In the genomic region with DNA sequence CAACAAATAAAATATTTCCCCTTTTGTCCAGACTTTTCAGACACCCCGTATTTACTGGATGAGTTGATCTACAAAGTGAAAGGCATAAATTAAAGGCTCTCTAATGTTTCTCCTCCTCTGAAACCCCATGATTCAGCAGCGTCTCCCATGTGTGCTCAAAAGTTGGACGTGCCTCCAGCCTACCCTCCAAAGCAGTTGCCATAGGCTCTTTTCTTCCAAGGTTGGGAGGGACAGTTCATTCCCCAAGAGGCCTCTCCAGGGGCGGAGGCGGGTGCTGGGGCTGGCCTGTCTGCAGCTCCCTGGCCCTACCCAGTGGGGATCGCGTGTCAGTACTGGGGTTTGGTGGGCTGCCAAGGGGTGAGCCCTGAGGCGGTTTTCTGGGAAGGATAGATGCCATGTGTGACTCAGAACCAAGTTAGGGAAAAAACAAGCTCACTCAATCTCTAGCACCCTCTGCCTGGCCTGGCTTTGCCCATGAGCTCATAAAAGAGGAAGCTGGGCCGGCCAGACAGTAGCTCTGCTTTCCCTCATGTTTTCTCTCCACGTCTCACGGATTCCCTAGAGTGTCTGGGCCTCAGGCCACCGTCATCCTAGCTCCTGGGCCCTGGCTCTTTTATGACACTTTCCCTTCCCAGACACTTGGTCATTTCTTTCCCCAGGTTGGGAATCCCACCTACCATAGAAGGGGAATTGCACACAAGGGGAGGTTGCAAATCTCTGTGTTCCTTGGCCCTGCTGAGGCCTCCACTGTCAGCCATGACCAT, we compare ENCODE assay signal across 8 cellular contexts. TPM values are rescaled to one million over a fixed set of nuclear protein-coding genes. Genes with fewer than 3 reads are reported as not detected.
A peak's percentile ranks its signal among the peaks of the same experiment; 100 is the strongest.
DNase-seq lines count a peak whose midpoint lies in the region; ATAC-seq and TF ChIP-seq lines count a peak whose summit lies in the region.

No MANE protein-coding gene starts in this region.

- ATAC-seq in omental fat pad (ENCODE audit: low FRiP score) (peak; percentile 92), HG03571 (IDR thresholded peaks at IDR 0.05; ENCODE audit: unreplicated experiment) (no peak)

- peak overlapping the region; percentile 52; the same call in 1 of the 2 replicates for H2AFZ ChIP-seq in SK-N-SH (ENCODE audit: low read depth)

- peak; percentile 37 for TF ChIP-seq CTCF in HEK293 (tag by site-specific recombination; IDR thresholded peaks at IDR 0.05)
- TF ChIP-seq CTCF in SK-N-SH (IDR thresholded peaks at IDR 0.05), result peak; percentile 37; the same call in 1 of the 2 replicates
- no peak for TF ChIP-seq CTCF in omental fat pad (IDR thresholded peaks at IDR 0.05)

- H3K27ac ChIP-seq in HEK293 (ENCODE audit: extremely low read depth, low read depth, low read length) (peak overlapping the region; percentile 98), SK-N-SH (ENCODE audit: low read depth in 2 of 2, low read length in 1 of 2) (peak overlapping the region; percentile 90 to 100)

- peaks cover 22% of the 10 kb centered on the region for H3F3A ChIP-seq in SK-N-SH (replicated peaks; ENCODE audit: insufficient read depth)

- peaks cover 19% of the 10 kb centered on the region for H3K4me1 ChIP-seq in HEK293 (ENCODE audit: control insufficient read depth, insufficient read depth, low read length)
- peaks cover 16 to 35% of the 10 kb centered on the region in 2 experiments; a peak in 3 of 4 replicates for H3K4me1 ChIP-seq in SK-N-SH (ENCODE audit: control insufficient read depth in 1 of 2, insufficient read depth in 2 of 2, low read depth in 1 of 2, low read length in 1 of 2)

- DNase-seq in SK-N-SH (peak; percentile 64), fibroblast of peridontal ligament (ENCODE audit: extremely low read depth) (peak; percentile 100), omental fat pad (ENCODE audit: low spot score) (peak; percentile 87), HuH-7 (ENCODE audit: low spot score) (no peak), NCI-H1694 treated with DMSO at 0.1 percent for 48 hours (lab: John Stamatoyannopoulos, UW) (no peak)
- DNase-seq in activated T-cell treated with anti-CD3 and anti-CD28 coated beads, Interleukin-2, amount 50 U/mL, for 1 hour, result no peak

- POLR2A ChIA-PET in HEK293 (lab: Yijun Ruan, JAX), result interaction anchor here (0.5 to 2.5 kb wide), 27 partner anchors 9 to 155 kb away, joined by 3 to 84 read pairs (median 6); a partner anchor contains a TSS
- POLR2A ChIA-PET in SK-N-SH (lab: Yijun Ruan, JAX), result interaction anchor here (0.9 to 1.0 kb wide), 2 partner anchors 25 to 27 kb away, joined by 3 to 4 read pairs; no protein-coding TSS in a partner anchor

- TF ChIP-seq EP300 in SK-N-SH (IDR thresholded peaks at IDR 0.05; ENCODE audit: borderline replicate concordance in 1 of 2, low read depth in 1 of 2, low read length in 1 of 2), result peak in 1 of 2 experiments; percentile 90; a peak in 2 of 4 replicates

- TF ChIP-seq RAD21 in SK-N-SH (IDR thresholded peaks at IDR 0.05; ENCODE audit: low read length), result no peak

- WGBS in SK-N-SH (ENCODE audit: low lambda C conversion rate), result 8% methylated on average over 8 of the region's 12 CpGs

- H3K4me2 ChIP-seq in SK-N-SH, result peak overlapping the region; percentile 62

- no peaks in the 10 kb centered on the region for H3K79me2 ChIP-seq in SK-N-SH (ENCODE audit: insufficient read depth)

- no peaks in the 10 kb centered on the region for H3K9me2 ChIP-seq in SK-N-SH

- no peaks in the 10 kb centered on the region for H4K20me1 ChIP-seq in SK-N-SH (ENCODE audit: insufficient read depth)

- CTCF ChIA-PET in HEK293 (lab: Yijun Ruan, JAX) (interaction anchor here (0.6 to 2.2 kb wide), 19 partner anchors 9 to 335 kb away, joined by 3 to 20 read pairs (median 4); a partner anchor contains a TSS), SK-N-SH (lab: Yijun Ruan, JAX) (interaction anchor here (1.0 to 1.9 kb wide), 4 partner anchors 10 to 335 kb away, joined by 3 to 7 read pairs (median 5); a partner anchor contains a TSS)

- peak overlapping the region; percentile 74 for H3K9ac ChIP-seq in SK-N-SH

- no peaks in the 10 kb centered on the region for H3K36me3 ChIP-seq in HEK293 (ENCODE audit: control insufficient read depth in 2 of 2, insufficient read depth in 1 of 2, low read length in 2 of 2)
- H3K36me3 ChIP-seq in SK-N-SH (replicated peaks in 1 of 2; ENCODE audit: control insufficient read depth in 1 of 2, insufficient read depth in 2 of 2, low read length in 1 of 2), result no peaks in the 10 kb centered on the region

- H3K4me3 ChIP-seq in HEK293 (ENCODE audit: low read depth, low read length), result no peak overlapping the region
- no peak overlapping the region for H3K4me3 ChIP-seq in SK-N-SH (ENCODE audit: low read depth in 2 of 2, low read length in 1 of 2)

- no peaks in the 10 kb centered on the region for H3K27me3 ChIP-seq in SK-N-SH (ENCODE audit: insufficient read depth)

- H3K9me3 ChIP-seq in HEK293 (ENCODE audit: control insufficient read depth, insufficient read depth, low read depth, low read length) (no peaks in the 10 kb centered on the region), SK-N-SH (no peaks in the 10 kb centered on the region)

TF ChIP-seq in HEK293, 187 proteins besides CTCF, POLR2A, EP300 and RAD21 (continues in another document):
- TF ChIP-seq ZNF530 (tag by site-specific recombination; IDR thresholded peaks at IDR 0.05; ENCODE audit: low read depth) (no peak), FEZF1 (tag by site-specific recombination; IDR thresholded peaks at IDR 0.05) (peak; percentile 61), ZNF169 (tag by site-specific recombination; IDR thresholded peaks at IDR 0.05) (no peak), ZEB2 (tag by site-specific recombination; IDR thresholded peaks at IDR 0.05) (peak; percentile 96), ZBTB21 (tag by site-specific recombination; IDR thresholded peaks at IDR 0.05) (peak; percentile 85), ZNF791 (tag by site-specific recombination; IDR thresholded peaks at IDR 0.05) (no peak), OVOL3 (tag by site-specific recombination; IDR thresholded peaks at IDR 0.05) (no peak), ZNF157 (tag by site-specific recombination; IDR thresholded peaks at IDR 0.05) (no peak)
- TF ChIP-seq, protein P1, sequence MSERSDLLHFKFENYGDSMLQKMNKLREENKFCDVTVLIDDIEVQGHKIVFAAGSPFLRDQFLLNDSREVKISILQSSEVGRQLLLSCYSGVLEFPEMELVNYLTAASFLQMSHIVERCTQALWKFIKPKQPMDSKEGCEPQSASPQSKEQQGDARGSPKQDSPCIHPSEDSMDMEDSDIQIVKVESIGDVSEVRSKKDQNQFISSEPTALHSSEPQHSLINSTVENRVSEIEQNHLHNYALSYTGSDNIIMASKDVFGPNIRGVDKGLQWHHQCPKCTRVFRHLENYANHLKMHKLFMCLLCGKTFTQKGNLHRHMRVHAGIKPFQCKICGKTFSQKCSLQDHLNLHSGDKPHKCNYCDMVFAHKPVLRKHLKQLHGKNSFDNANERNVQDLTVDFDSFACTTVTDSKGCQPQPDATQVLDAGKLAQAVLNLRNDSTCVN (tag by site-specific recombination; optimal IDR thresholded peaks at IDR 0.05), result peak; percentile 32

TF ChIP-seq in SK-N-SH, 30 proteins besides CTCF, POLR2A, EP300 and RAD21 (continues in another document):
- TF ChIP-seq, protein P2, sequence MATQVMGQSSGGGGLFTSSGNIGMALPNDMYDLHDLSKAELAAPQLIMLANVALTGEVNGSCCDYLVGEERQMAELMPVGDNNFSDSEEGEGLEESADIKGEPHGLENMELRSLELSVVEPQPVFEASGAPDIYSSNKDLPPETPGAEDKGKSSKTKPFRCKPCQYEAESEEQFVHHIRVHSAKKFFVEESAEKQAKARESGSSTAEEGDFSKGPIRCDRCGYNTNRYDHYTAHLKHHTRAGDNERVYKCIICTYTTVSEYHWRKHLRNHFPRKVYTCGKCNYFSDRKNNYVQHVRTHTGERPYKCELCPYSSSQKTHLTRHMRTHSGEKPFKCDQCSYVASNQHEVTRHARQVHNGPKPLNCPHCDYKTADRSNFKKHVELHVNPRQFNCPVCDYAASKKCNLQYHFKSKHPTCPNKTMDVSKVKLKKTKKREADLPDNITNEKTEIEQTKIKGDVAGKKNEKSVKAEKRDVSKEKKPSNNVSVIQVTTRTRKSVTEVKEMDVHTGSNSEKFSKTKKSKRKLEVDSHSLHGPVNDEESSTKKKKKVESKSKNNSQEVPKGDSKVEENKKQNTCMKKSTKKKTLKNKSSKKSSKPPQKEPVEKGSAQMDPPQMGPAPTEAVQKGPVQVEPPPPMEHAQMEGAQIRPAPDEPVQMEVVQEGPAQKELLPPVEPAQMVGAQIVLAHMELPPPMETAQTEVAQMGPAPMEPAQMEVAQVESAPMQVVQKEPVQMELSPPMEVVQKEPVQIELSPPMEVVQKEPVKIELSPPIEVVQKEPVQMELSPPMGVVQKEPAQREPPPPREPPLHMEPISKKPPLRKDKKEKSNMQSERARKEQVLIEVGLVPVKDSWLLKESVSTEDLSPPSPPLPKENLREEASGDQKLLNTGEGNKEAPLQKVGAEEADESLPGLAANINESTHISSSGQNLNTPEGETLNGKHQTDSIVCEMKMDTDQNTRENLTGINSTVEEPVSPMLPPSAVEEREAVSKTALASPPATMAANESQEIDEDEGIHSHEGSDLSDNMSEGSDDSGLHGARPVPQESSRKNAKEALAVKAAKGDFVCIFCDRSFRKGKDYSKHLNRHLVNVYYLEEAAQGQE (IDR thresholded peaks at IDR 0.05; ENCODE audit: low read depth, low read length), result no peak; the same call in none of the 2 replicates
- TF ChIP-seq POLR2AphosphoS5 (IDR thresholded peaks at IDR 0.05; ENCODE audit: low read depth, low read length), result peak; percentile 54
- peak; percentile 23; the same call in 1 of the 2 replicates for TF ChIP-seq ELF1 (IDR thresholded peaks at IDR 0.05)

RNA-seq across cellular contexts. Expression of a gene that starts 8.0 kb away (rescaled TPM):
- polyA plus RNA-seq in SK-N-SH (2012; rRNA removed), result 12.9 and 14.0 TPM in 2 replicates
- 12.4 and 16.7 TPM in 2 replicates for polyA plus RNA-seq in SK-N-SH (2012; cell fraction: cytosol; rRNA removed)
- 27.7 and 30.1 TPM in 2 replicates for polyA plus RNA-seq in SK-N-SH (2012; cell fraction: nucleus; rRNA removed)
- total RNA-seq in omental fat pad, result 100 to 1,000 TPM in 1 of 4 donors, 10 to 100 TPM in 2, 1 to 10 TPM in 1; 6.8 to 224 (median 43.4) TPM

RNA-seq across cellular contexts. Expression of a gene that starts 9.9 kb away (rescaled TPM):
- 457 and 462 TPM in 2 replicates for polyA plus RNA-seq in SK-N-SH (2012; rRNA removed)
- polyA plus RNA-seq in SK-N-SH (2012; cell fraction: cytosol; rRNA removed), result 377 and 388 TPM in 2 replicates
- polyA plus RNA-seq in SK-N-SH (2012; cell fraction: nucleus; rRNA removed), result 492 and 506 TPM in 2 replicates
- total RNA-seq in omental fat pad, result 100 to 1,000 TPM in 3 of 4 donors, 10 to 100 TPM in 1; 90.2 to 156 (median 142) TPM

RNA-seq across cellular contexts. Expression of a gene that starts 32.2 kb away (rescaled TPM):
- 1,037 and 1,093 TPM in 2 replicates for polyA plus RNA-seq in SK-N-SH (2012; rRNA removed)
- polyA plus RNA-seq in SK-N-SH (2012; cell fraction: cytosol; rRNA removed), result 629 and 839 TPM in 2 replicates
- 576 and 657 TPM in 2 replicates for polyA plus RNA-seq in SK-N-SH (2012; cell fraction: nucleus; rRNA removed)
- total RNA-seq in omental fat pad, result 100 to 1,000 TPM; 229 to 281 (median 256) TPM

RNA-seq across cellular contexts. Expression of a gene that starts 35.3 kb away (rescaled TPM):
- polyA plus RNA-seq in SK-N-SH (2012; rRNA removed), result 5.9 and 10.4 TPM in 2 replicates
- polyA plus RNA-seq in SK-N-SH (2012; cell fraction: cytosol; rRNA removed), result 4.0 and 5.9 TPM in 2 replicates
- 31.1 and 38.0 TPM in 2 replicates for polyA plus RNA-seq in SK-N-SH (2012; cell fraction: nucleus; rRNA removed)
- 10 to 100 TPM in 1 of 4 donors, 1 to 10 TPM in 3; 6.2 to 15.0 (median 7.2) TPM for total RNA-seq in omental fat pad

Comparison
In these comparisons a context has a peak if more than half of its experiments do, and no peak if none do; other contexts are left out.
1. CTCF ChIP-seq: peak in HEK293 (single experiment) and SK-N-SH (single experiment); none in omental fat pad (0 of 3).
2. DNase-seq: peak in SK-N-SH (single experiment), fibroblast of peridontal ligament (single experiment) and omental fat pad (single experiment); none in HuH-7 (single experiment), NCI-H1694 treated with DMSO at 0.1 percent for 48 hours (single experiment) and activated T-cell treated with anti-CD3 and anti-CD28 coated beads, Interleukin-2, amount 50 U/mL, for 1 hour (single experiment).